ENCODE assay signal across 16 cellular contexts in the genomic region with DNA sequence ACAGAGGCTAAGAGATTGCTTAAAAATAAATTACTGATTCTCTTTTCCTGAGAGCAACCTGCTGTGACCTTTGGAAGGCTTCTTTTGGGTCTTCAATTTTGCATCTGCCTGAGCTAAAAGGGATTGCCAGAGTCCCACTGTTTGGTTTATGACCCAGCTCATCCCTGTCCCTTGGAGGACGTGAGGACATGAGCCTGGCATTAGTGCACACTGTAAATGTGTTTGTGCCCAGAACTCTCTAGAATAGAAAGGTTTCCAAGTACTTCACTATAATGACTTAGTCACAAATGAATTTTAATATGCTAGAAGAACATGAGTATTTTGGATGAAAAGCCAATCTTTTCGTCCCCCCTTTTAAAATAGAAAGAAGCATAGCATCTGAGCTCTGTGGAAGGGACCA. TPM values are rescaled to one million over a fixed set of nuclear protein-coding genes. Genes with fewer than 3 reads are reported as not detected.
DNase-seq lines count a peak whose midpoint lies in the region; ATAC-seq, FAIRE-seq and TF ChIP-seq lines count a peak whose summit lies in the region.
"Had no signal": no experiment of that assay in that cellular context is flagged by ENCODE, and none has a peak within 500 bp of the region (broad histone marks: within the 10 kb centered on the region; RNA-seq: fewer than 3 reads in every experiment).

No MANE protein-coding gene starts in this region.

- no TSS peak for BruUV-seq in PC-3 (replicated peaks; lab: Mats Ljungman, UMichigan)

- no peak for FAIRE-seq in H1 (lab: Jason Lieb, UNC)

- H3K4me3 Mint-ChIP-seq in type B pancreatic cell (peak overlapping the region; percentile 18), natural killer cell (no peak overlapping the region)
- H3K4me3 Mint-ChIP-seq: activated naive CD8-positive, alpha-beta T cell treated with anti-CD3 and anti-CD28 coated beads, Interleukin-2, amount 10 ng/mL, durations not matched to agents 7 days and 5 days; activated T-cell treated with anti-CD3 and anti-CD28 coated beads, Interleukin-2, amount 50 U/mL, for 24 hours; naive thymus-derived CD8-positive, alpha-beta T cell had no signal

- no peaks in the 10 kb centered on the region for H4K20me1 ChIP-seq in PC-3 (ENCODE audit: low read length)
- H4K20me1 ChIP-seq in H1 (replicated peaks in 1 of 2; ENCODE audit: control insufficient read depth in 1 of 2, insufficient read depth in 2 of 2, low read length in 2 of 2): no peaks in the 10 kb centered on the region

- no peak for TF ChIP-seq EP300 in H1 (IDR thresholded peaks at IDR 0.05; ENCODE audit: borderline replicate concordance in 1 of 2, low read depth in 2 of 2, low read length in 2 of 2)

- no peak for DNase-seq in PC-3
- DNase-seq in H1 (ENCODE audit: low read depth in 1 of 2, low spot score in 2 of 2): no peak
- DNase-seq in type B pancreatic cell (ENCODE audit: extremely low spot score, unreplicated experiment): no peak
- no peak for DNase-seq in 8988T
- DNase-seq in DMS114 treated with DMSO at 0.1 percent for 48 hours (lab: John Stamatoyannopoulos, UW; ENCODE audit: unreplicated experiment): no peak
- no peak for DNase-seq in natural killer cell
- DNase-seq: activated CD4-positive, alpha-beta T cell treated with anti-CD3 and anti-CD28 coated beads, Interleukin-2, amount 50 U/mL, for 1 hour; activated naive CD8-positive, alpha-beta T cell treated with anti-CD3 and anti-CD28 coated beads, Interleukin-2, amount 10 ng/mL, durations not matched to agents 7 days and 5 days; activated T-cell treated with anti-CD3 and anti-CD28 coated beads, Interleukin-2, amount 50 U/mL, for 24 hours; DMS79 treated with DMSO at 0.1 percent for 48 hours; naive thymus-derived CD8-positive, alpha-beta T cell; retina; stimulated activated CD4-positive, alpha-beta T cell treated with anti-CD3 and anti-CD28 coated beads, Interleukin-4, amount 100 ng/mL, for 4 hours had no signal

- no peak for TF ChIP-seq CTCF in PC-3 (conservative IDR thresholded peaks at IDR 0.05; ENCODE audit: low read depth, low read length)
- no peak for TF ChIP-seq CTCF in H1 (IDR thresholded peaks at IDR 0.05; ENCODE audit: control extremely low read depth in 1 of 3, insufficient read depth in 1 of 3, low read depth in 1 of 3, low read length in 3 of 3)
- TF ChIP-seq CTCF in type B pancreatic cell (conservative IDR thresholded peaks at IDR 0.05): no peak
- TF ChIP-seq CTCF in natural killer cell (IDR thresholded peaks at IDR 0.05): no peak

- no peak overlapping the region; the same call in 1 of the 2 replicates for H2BK20ac ChIP-seq in H1 (ENCODE audit: low read length)

- no peaks in the 10 kb centered on the region for H3F3A ChIP-seq in PC-3 (ENCODE audit: low read length, unreplicated experiment)

- intact Hi-C loops in PC-3 (cut with micrococcal nuclease) (loop anchor here (5.0 to 10.0 kb wide), 2 partner anchors 687 to 735 kb away; no protein-coding TSS in a partner anchor), natural killer cell (cut with micrococcal nuclease) (loop anchor here (10.0 kb wide), 1 partner anchor 1055 kb away; no protein-coding TSS in a partner anchor)

- H2AFZ ChIP-seq in PC-3 (ENCODE audit: low read length) (peak overlapping the region; percentile 18; the same call in 1 of the 2 replicates), H1 (ENCODE audit: low read length) (peak overlapping the region; percentile 42; the same call in 1 of the 2 replicates)

- H4K8ac ChIP-seq in H1 (ENCODE audit: extremely low read depth, insufficient read depth, low read length): no peak overlapping the region

- CTCF ChIA-PET in PC-3 (lab: Charles Lee): interaction anchor here (0.6 to 3.8 kb wide), 4 partner anchors 17 to 686 kb away, joined by 3 to 39 read pairs (median 14); no protein-coding TSS in a partner anchor
- CTCF ChIA-PET in H1 (lab: Charles Lee; ENCODE audit: partially characterized antibody): interaction anchor here (0.6 to 3.9 kb wide), 13 partner anchors 8 to 917 kb away, joined by 3 to 20 read pairs (median 8); partner anchors contain the start of genes BMP4 and CDKN3

- H3K23me2 ChIP-seq in H1 (ENCODE audit: low read depth, low read length): no peaks in the 10 kb centered on the region

- no peak overlapping the region for H3K4ac ChIP-seq in H1 (replicated peaks; ENCODE audit: insufficient read length, low read depth, low read length)

- no peak overlapping the region for H3K23ac ChIP-seq in H1 (ENCODE audit: insufficient read length)

- H3K9me3 ChIP-seq in PC-3 (ENCODE audit: low read length) (peaks cover 4% of the 10 kb centered on the region; the same call in 1 of the 2 replicates), H1 (ENCODE audit: insufficient read depth in 2 of 2, low read depth in 1 of 2, low read length in 1 of 2) (no peaks in the 10 kb centered on the region), mucosa of stomach (ENCODE audit: control insufficient read depth, low read length) (no peaks in the 10 kb centered on the region)

- H3K4me1 Mint-ChIP-seq in type B pancreatic cell (ENCODE audit: unreplicated experiment) (peaks cover 24% of the 10 kb centered on the region), natural killer cell (peaks cover 0 to under 1% of the 10 kb centered on the region in 2 donors)

- H4K91ac ChIP-seq in H1 (replicated peaks; ENCODE audit: insufficient read length, low read length): no peak overlapping the region

- H3K14ac ChIP-seq in H1 (ENCODE audit: insufficient read length): no peak overlapping the region

- TF ChIP-seq POLR2A in H1 (IDR thresholded peaks at IDR 0.05; ENCODE audit: control extremely low read depth in 1 of 2, low read depth in 2 of 2, low read length in 2 of 2): no peak

- POLR2A ChIA-PET in PC-3 (lab: Charles Lee; ENCODE audit: unreplicated experiment) (no interaction called here), H1 (lab: Charles Lee; ENCODE audit: partially characterized antibody) (interaction anchor here (1.8 to 3.4 kb wide), 2 partner anchors 12 to 13 kb away, joined by 4 to 9 read pairs; no protein-coding TSS in a partner anchor)

- H2AK5ac ChIP-seq in H1 (ENCODE audit: low read depth, low read length): no peak overlapping the region

- no peak for TF ChIP-seq RAD21 in H1 (IDR thresholded peaks at IDR 0.05 in 1 of 2, conservative IDR thresholded peaks at IDR 0.05 in 1 of 2; ENCODE audit: low read depth in 2 of 2, low read length in 2 of 2)

- no peak overlapping the region for H3K56ac ChIP-seq in H1 (replicated peaks; ENCODE audit: insufficient read length, low read depth, low read length)

- WGBS in H1 (ENCODE audit: extremely low coverage in 1 of 2, insufficient coverage in 1 of 2, insufficient read length in 1 of 2, insufficient replicate concordance in 2 of 2, low coverage in 1 of 2, low lambda C conversion rate in 2 of 2, missing lambda C conversion rate in 1 of 2), 2 experiments: 83% methylated on average over 2 of the region's 2 CpGs; no CpG with 5 or more reads in 1 of the 2 experiments

- no peaks in the 10 kb centered on the region for H3K27me3 ChIP-seq in PC-3 (ENCODE audit: low read length)
- no peaks in the 10 kb centered on the region for H3K27me3 ChIP-seq in H1 (replicated peaks in 1 of 4; ENCODE audit: control insufficient read depth in 3 of 4, extremely low read depth in 1 of 4, insufficient read depth in 3 of 4, low read length in 3 of 4)
- H3K27me3 ChIP-seq in mucosa of stomach (ENCODE audit: control insufficient read depth, insufficient read depth, low read length): no peaks in the 10 kb centered on the region

- H3K9me2 ChIP-seq in PC-3 (replicated peaks; ENCODE audit: low read length): no peaks in the 10 kb centered on the region

- H3K79me2 ChIP-seq in PC-3 (ENCODE audit: low read length) (no peaks in the 10 kb centered on the region), H1 (ENCODE audit: control insufficient read depth in 1 of 2, insufficient read depth in 2 of 2, low read length in 2 of 2) (no peaks in the 10 kb centered on the region)

- H2BK15ac ChIP-seq in H1 (ENCODE audit: low read length): no peak overlapping the region

- no peak overlapping the region for H3K9ac ChIP-seq in PC-3 (ENCODE audit: low read length)
- no peak overlapping the region for H3K9ac ChIP-seq in H1 (replicated peaks in 1 of 4; ENCODE audit: extremely low read depth in 1 of 4, low read depth in 3 of 4, low read length in 3 of 4)
- H3K9ac ChIP-seq in mucosa of stomach (ENCODE audit: low read length): peak overlapping the region; percentile 12

- H3K27ac ChIP-seq in PC-3 (ENCODE audit: low read length) (no peak overlapping the region), H1 (ENCODE audit: low read depth, low read length) (no peak overlapping the region)
- H3K27ac ChIP-seq: C4-2B had no signal

- no peaks in the 10 kb centered on the region for H3K79me1 ChIP-seq in H1 (ENCODE audit: low read depth, low read length)

- H3K4me2 ChIP-seq in PC-3 (ENCODE audit: low read length): no peak overlapping the region
- no peak overlapping the region for H3K4me2 ChIP-seq in H1 (ENCODE audit: insufficient read depth in 1 of 2, low read depth in 2 of 2, low read length in 2 of 2)

- H3K18ac ChIP-seq in H1 (ENCODE audit: extremely low read depth, low read length): peak overlapping the region; percentile 20; the same call in 1 of the 2 replicates

- no peak overlapping the region for H4K5ac ChIP-seq in H1 (ENCODE audit: insufficient read length, low read depth, low read length)

- H3K36me3 ChIP-seq in PC-3 (ENCODE audit: low read depth, low read length) (no peaks in the 10 kb centered on the region; the same call in 1 of the 2 replicates), H1 (ENCODE audit: control insufficient read depth in 2 of 4, insufficient read depth in 4 of 4, low read length in 3 of 4) (no peaks in the 10 kb centered on the region), mucosa of stomach (ENCODE audit: control insufficient read depth, insufficient read depth, low read length) (no peaks in the 10 kb centered on the region)

- H3K36me3 Mint-ChIP-seq in type B pancreatic cell (no peaks in the 10 kb centered on the region), natural killer cell (no peaks in the 10 kb centered on the region)
- H3K36me3 Mint-ChIP-seq: activated naive CD8-positive, alpha-beta T cell treated with anti-CD3 and anti-CD28 coated beads, Interleukin-2, amount 10 ng/mL, durations not matched to agents 7 days and 5 days; naive thymus-derived CD8-positive, alpha-beta T cell had no signal

- peak overlapping the region; percentile 10; the same call in 1 of the 2 replicates for H2BK12ac ChIP-seq in H1 (ENCODE audit: low read depth, low read length)

- H3K4me1 ChIP-seq in PC-3 (ENCODE audit: insufficient read depth, low read length): peaks cover 25% of the 10 kb centered on the region
- H3K4me1 ChIP-seq in H1 (replicated peaks in 1 of 4; ENCODE audit: control insufficient read depth in 3 of 4, insufficient read depth in 4 of 4, low read length in 3 of 4): peaks cover 3 to 17% (median 9%) of the 10 kb centered on the region in 4 experiments; a peak in 6 of 7 replicates
- H3K4me1 ChIP-seq in mucosa of stomach (ENCODE audit: control insufficient read depth, insufficient read depth, low read length): peaks cover 12% of the 10 kb centered on the region

- no peak overlapping the region for H2BK120ac ChIP-seq in H1 (replicated peaks; ENCODE audit: low read depth, low read length)

- H3K4me3 ChIP-seq in PC-3 (ENCODE audit: low read length) (no peak overlapping the region), H1 (ENCODE audit: extremely low read depth in 1 of 4, insufficient read depth in 2 of 4, low read depth in 3 of 4, low read length in 4 of 4) (no peak overlapping the region), mucosa of stomach (ENCODE audit: low read length) (no peak overlapping the region)

- no peak overlapping the region for H3K27ac Mint-ChIP-seq in type B pancreatic cell
- no peak overlapping the region for H3K27ac Mint-ChIP-seq in natural killer cell
- H3K27ac Mint-ChIP-seq: activated naive CD8-positive, alpha-beta T cell treated with anti-CD3 and anti-CD28 coated beads, Interleukin-2, amount 10 ng/mL, durations not matched to agents 7 days and 5 days; activated T-cell treated with anti-CD3 and anti-CD28 coated beads, Interleukin-2, amount 50 U/mL, for 24 hours had no signal

- ATAC-seq in PC-3 (no peak), natural killer cell (no peak)
- ATAC-seq: naive thymus-derived CD8-positive, alpha-beta T cell; SK-N-SH treated with all-trans-retinoic acid at 6 μM for 48 hours had no signal

- H2BK5ac ChIP-seq in H1 (ENCODE audit: low read depth, low read length): no peak overlapping the region

- H3K9me3 Mint-ChIP-seq in type B pancreatic cell (no peaks in the 10 kb centered on the region), natural killer cell (no peaks in the 10 kb centered on the region)
- H3K9me3 Mint-ChIP-seq: activated T-cell treated with anti-CD3 and anti-CD28 coated beads, Interleukin-2, amount 50 U/mL, for 24 hours had no signal

- H3K27me3 Mint-ChIP-seq in type B pancreatic cell (peaks cover 12% of the 10 kb centered on the region), natural killer cell (ENCODE audit: low read depth in 2 of 2) (peaks cover 13 to 19% of the 10 kb centered on the region in 2 donors)

RNA-seq across cellular contexts. Expression of gene CDKN3, which starts 47.1 kb away (rescaled TPM):
- total RNA-seq in PC-3 (2014; rRNA removed) (354 and 434 TPM in 2 replicates), type B pancreatic cell (ENCODE audit: low replicate concordance) (10.2 and 31.0 TPM in 2 replicates), natural killer cell (1 to 10 TPM in 2 of 3 donors, under 1 TPM in 1; 0.89 to 3.0 (median 1.8) TPM)
- 41.5 and 48.3 TPM in 2 replicates for total RNA-seq in H1 (2021; fragmentation: NEBNext Ultra II Directional; extraction: Animal tissue kit (Norgen Biotek cat#: 25700))
- 25.4 and 43.5 TPM in 2 replicates for polyA plus RNA-seq in H1 (2011; rRNA removed)
- 45.7 TPM for polyA plus RNA-seq in H1 (2011; cell fraction: cytosol; rRNA removed)
- 10.7 TPM for polyA plus RNA-seq in H1 (2011; cell fraction: nucleus; rRNA removed)
- polyA plus RNA-seq in H1 (2012, experiment 1 of 2): 26.3 to 34.7 TPM (median 32.0 TPM) in 4 replicates
- 15.1 TPM for polyA plus RNA-seq in H1 (2012, experiment 2 of 2)
- 96.1 TPM for polyA plus RNA-seq in H1 (2013, experiment 1 of 2)
- 92.4 TPM for polyA plus RNA-seq in H1 (2013, experiment 2 of 2)
- polyA minus RNA-seq in H1 (2011; rRNA and poly(A)+ RNA removed): 16.3 and 28.1 TPM in 2 replicates
- polyA minus RNA-seq in H1 (2011; cell fraction: cytosol; rRNA and poly(A)+ RNA removed): 16.1 TPM
- polyA minus RNA-seq in H1 (2011; cell fraction: nucleus; rRNA and poly(A)+ RNA removed): 16.6 TPM
